In the genomic region with DNA sequence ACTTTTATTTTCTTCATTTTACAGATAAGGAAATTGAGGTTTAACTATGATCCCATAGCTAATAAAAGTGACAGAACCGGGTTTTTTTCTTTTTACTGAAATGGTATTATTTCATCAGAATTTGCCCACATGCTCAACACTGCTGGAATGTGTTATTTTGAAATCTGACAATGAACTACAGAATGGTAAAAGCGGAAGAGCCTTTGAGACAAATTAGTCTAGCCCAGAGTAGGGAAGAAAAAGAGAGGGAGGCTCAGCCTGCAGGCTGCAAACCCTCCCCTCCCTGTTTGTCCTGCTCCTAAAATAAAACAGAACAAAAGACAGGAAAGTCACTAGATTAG, we compare ENCODE assay signal across 8 cellular contexts.
DNase-seq lines count a peak whose midpoint lies in the region; ATAC-seq and TF ChIP-seq lines count a peak whose summit lies in the region.

No MANE protein-coding gene starts in this region.

- H3K36me3 Mint-ChIP-seq in CD8-positive, alpha-beta memory T cell: peaks cover 0 to 11% (median 0%) of the 10 kb centered on the region in 3 donors
- H3K36me3 Mint-ChIP-seq in effector memory CD8-positive, alpha-beta T cell (ENCODE audit: insufficient read depth): peaks cover 7% of the 10 kb centered on the region

- no peak overlapping the region for H3K4me3 ChIP-seq in CD8-positive, alpha-beta memory T cell (ENCODE audit: low read length)
- H3K4me3 ChIP-seq in PC-3 (ENCODE audit: low read length): peak overlapping the region; percentile 25; the same call in 1 of the 2 replicates
- peak overlapping the region; percentile 35 to 38 for H3K4me3 ChIP-seq in neutrophil (ENCODE audit: low read depth in 1 of 2, low read length in 1 of 2)

- TF ChIP-seq CTCF in PC-3 (conservative IDR thresholded peaks at IDR 0.05; ENCODE audit: low read depth, low read length) (no peak), neutrophil (IDR thresholded peaks at IDR 0.05) (no peak)

- peaks cover 0 to 3% (median 0%) of the 10 kb centered on the region in 5 donors for H3K9me3 Mint-ChIP-seq in CD8-positive, alpha-beta memory T cell
- peaks cover 0 to 1% of the 10 kb centered on the region in 2 donors for H3K9me3 Mint-ChIP-seq in effector memory CD8-positive, alpha-beta T cell

- H3K9me2 ChIP-seq in PC-3 (replicated peaks; ENCODE audit: low read length): no peaks in the 10 kb centered on the region

- H3K27me3 ChIP-seq in CD8-positive, alpha-beta memory T cell (ENCODE audit: insufficient read depth, low read length, poor library complexity, severe bottlenecking): no peaks in the 10 kb centered on the region
- H3K27me3 ChIP-seq in PC-3 (ENCODE audit: low read length): no peaks in the 10 kb centered on the region
- no peaks in the 10 kb centered on the region for H3K27me3 ChIP-seq in neutrophil

- peak overlapping the region; percentile 81 for H3K27ac ChIP-seq in CD8-positive, alpha-beta memory T cell (ENCODE audit: low read depth, low read length)
- H3K27ac ChIP-seq in PC-3 (ENCODE audit: low read length) (peak overlapping the region; percentile 100), neutrophil (peak overlapping the region; percentile 91)

- peak overlapping the region in 5 of 7 donors; percentile 22 to 64 (median 49) for H3K4me3 Mint-ChIP-seq in CD8-positive, alpha-beta memory T cell
- H3K4me3 Mint-ChIP-seq in effector memory CD8-positive, alpha-beta T cell: peak overlapping the region; percentile 24 to 50

- peaks cover 0 to 14% of the 10 kb centered on the region in 2 donors for H3K27me3 Mint-ChIP-seq in CD8-positive, alpha-beta memory T cell
- no peaks in the 10 kb centered on the region for H3K27me3 Mint-ChIP-seq in effector memory CD8-positive, alpha-beta T cell

- peaks cover 26 to 35% (median 32%) of the 10 kb centered on the region in 3 donors for H3K4me1 Mint-ChIP-seq in CD8-positive, alpha-beta memory T cell
- peaks cover 24 to 31% of the 10 kb centered on the region in 2 donors for H3K4me1 Mint-ChIP-seq in effector memory CD8-positive, alpha-beta T cell (ENCODE audit: low read depth in 2 of 2)

- no peak for DNase-seq in CD8-positive, alpha-beta memory T cell
- no peak for DNase-seq in PC-3
- DNase-seq in effector memory CD8-positive, alpha-beta T cell: no peak
- no peak for DNase-seq in NCI-H146 (lab: John Stamatoyannopoulos, UW)
- DNase-seq in stimulated activated CD8-positive, alpha-beta memory T cell treated with anti-CD3 and anti-CD28 coated beads, Interleukin-4, amount 100 ng/mL, for 48 hours: no peak

- no TSS peak for BruUV-seq in PC-3 (replicated peaks; lab: Mats Ljungman, UMichigan)

- peak overlapping the region in 7 of 8 donors; percentile 81 to 95 (median 90) for H3K27ac Mint-ChIP-seq in CD8-positive, alpha-beta memory T cell
- peak overlapping the region; percentile 94 to 99 for H3K27ac Mint-ChIP-seq in effector memory CD8-positive, alpha-beta T cell

- no peak overlapping the region for H2AFZ ChIP-seq in PC-3 (ENCODE audit: low read length)

- no peaks in the 10 kb centered on the region for H3K79me2 ChIP-seq in PC-3 (ENCODE audit: low read length)

- no peaks in the 10 kb centered on the region for H4K20me1 ChIP-seq in PC-3 (ENCODE audit: low read length)

- intact Hi-C loops in PC-3 (cut with micrococcal nuclease): loop anchor here (5.0 kb wide), 1 partner anchor 44 kb away; no protein-coding TSS in a partner anchor

- no peaks in the 10 kb centered on the region for H3K9me3 ChIP-seq in CD8-positive, alpha-beta memory T cell (ENCODE audit: low read length)
- H3K9me3 ChIP-seq in PC-3 (ENCODE audit: low read length) (no peaks in the 10 kb centered on the region), neutrophil (no peaks in the 10 kb centered on the region)

- H3F3A ChIP-seq in PC-3 (ENCODE audit: low read length, unreplicated experiment): peaks cover 4% of the 10 kb centered on the region

- CTCF ChIA-PET in CD8-positive, alpha-beta memory T cell (lab: Charles Lee): no interaction called here
- CTCF ChIA-PET in PC-3 (lab: Charles Lee): interaction anchor here (0.5 to 0.7 kb wide), 2 partner anchors 133 to 137 kb away, joined by 3 read pairs; no protein-coding TSS in a partner anchor

- POLR2A ChIA-PET in CD8-positive, alpha-beta memory T cell (lab: Charles Lee): interaction anchor here (1.1 kb wide), 1 partner anchor 418 kb away, joined by 3 read pairs; a partner anchor contains a TSS
- POLR2A ChIA-PET in PC-3 (lab: Charles Lee; ENCODE audit: unreplicated experiment): interaction anchor here (0.7 kb wide), 1 partner anchor 60 kb away, joined by 5 read pairs; no protein-coding TSS in a partner anchor

- H3K4me1 ChIP-seq in CD8-positive, alpha-beta memory T cell (ENCODE audit: insufficient read depth, low read length): peaks cover 32% of the 10 kb centered on the region
- peaks cover 43% of the 10 kb centered on the region for H3K4me1 ChIP-seq in PC-3 (ENCODE audit: insufficient read depth, low read length)
- H3K4me1 ChIP-seq in neutrophil (ENCODE audit: control insufficient read depth in 1 of 2, insufficient read depth in 1 of 2, low read depth in 1 of 2, low read length in 1 of 2): peaks cover 56 to 58% of the 10 kb centered on the region in 2 experiments

- ATAC-seq in PC-3 (no peak), HG03439 (IDR thresholded peaks at IDR 0.05; ENCODE audit: unreplicated experiment) (no peak), GM21360 (IDR thresholded peaks at IDR 0.05; ENCODE audit: unreplicated experiment) (no peak)
- ATAC-seq in effector memory CD8-positive, alpha-beta T cell (replicated peaks): no peak

- peak overlapping the region; percentile 67 for H3K4me2 ChIP-seq in PC-3 (ENCODE audit: low read length)

- peak overlapping the region; percentile 85 for H3K9ac ChIP-seq in PC-3 (ENCODE audit: low read length)

- H3K36me3 ChIP-seq in CD8-positive, alpha-beta memory T cell (ENCODE audit: insufficient read depth, low read length): no peaks in the 10 kb centered on the region
- no peaks in the 10 kb centered on the region; the same call in 1 of the 2 replicates for H3K36me3 ChIP-seq in PC-3 (ENCODE audit: low read depth, low read length)
- no peaks in the 10 kb centered on the region for H3K36me3 ChIP-seq in neutrophil
